In the genomic region with DNA sequence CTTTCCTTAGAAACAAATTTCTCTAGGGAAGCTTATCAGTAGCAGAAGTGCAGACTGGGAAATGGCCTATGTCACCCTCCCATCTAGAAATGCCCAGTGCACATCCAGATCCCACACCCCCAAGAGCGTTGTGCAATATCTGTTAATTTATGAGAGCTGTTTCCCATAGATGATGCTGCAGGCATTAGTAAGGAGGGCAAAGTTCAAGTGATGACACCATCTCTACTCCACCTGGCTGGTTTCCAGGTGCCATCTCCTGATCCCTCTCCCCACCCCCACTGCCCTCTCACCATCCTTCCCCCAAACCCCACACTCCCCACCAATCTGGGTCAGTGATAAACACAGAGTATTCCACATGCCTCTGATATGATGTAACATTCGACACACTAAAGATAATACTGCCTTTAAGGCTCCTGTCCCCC, we compare ENCODE assay signal across 20 cellular contexts. TPM values are rescaled to one million over a fixed set of nuclear protein-coding genes. Genes with fewer than 3 reads are reported as not detected.
DNase-seq lines count a peak whose midpoint lies in the region; ATAC-seq, FAIRE-seq and TF ChIP-seq lines count a peak whose summit lies in the region.
"Had no signal": no experiment of that assay in that cellular context is flagged by ENCODE, and none has a peak within 500 bp of the region (broad histone marks: within the 10 kb centered on the region; RNA-seq: fewer than 3 reads in every experiment).

No MANE protein-coding gene starts in this region.

- H3K9me3 ChIP-seq in A549 = no peaks in the 10 kb centered on the region
- no peaks in the 10 kb centered on the region for H3K9me3 ChIP-seq in adrenal gland (replicated peaks in 1 of 3)
- H3K9me3 ChIP-seq: prostate gland had no signal

- peaks cover 21% of the 10 kb centered on the region for H3K4me1 ChIP-seq in A549
- H3K4me1 ChIP-seq in adrenal gland (replicated peaks in 1 of 2) = peaks cover 0 to 9% of the 10 kb centered on the region in 2 donors
- H3K4me1 ChIP-seq: prostate gland had no signal

- no peaks in the 10 kb centered on the region for H3K36me3 ChIP-seq in adrenal gland (replicated peaks in 1 of 2)
- H3K36me3 ChIP-seq: prostate gland had no signal

- 0 out of 5 replicates have a peak, but pooled peaks of 1 of the 2 experiments have one; percentile 29 for TF ChIP-seq EP300 in A549 (IDR thresholded peaks at IDR 0.05)

- ATAC-seq in A549 (peak; percentile 57 to 78), left lobe of liver (peak; percentile 85)
- ATAC-seq: natural killer cell treated with Interleukin-12 subunit alpha and Interleukin-12 subunit beta and Interleukin-15 and Interleukin-18, amount 100 ng/mL, for 72 hours; Panc1 had no signal

- WGBS in A549 (ENCODE audit: missing lambda C conversion rate) = 32% methylated on average over 2 of the region's 2 CpGs
- WGBS in adrenal gland, 4 donors = 42 to 47% (median 45%) methylated on average over 2 of the region's 2 CpGs

- DNase-seq in A549 (ENCODE audit: low read depth in 1 of 2, low spot score in 1 of 2) = peak in 1 of 2 experiments; percentile 64
- DNase-seq in H54 (ENCODE audit: insufficient read length, low spot score) = no peak
- peak; percentile 26 to 90 (median 76) for DNase-seq in adrenal gland
- peak; percentile 80 for DNase-seq in left lobe of liver (ENCODE audit: low spot score)
- DNase-seq in stimulated activated CD4-positive, alpha-beta T cell treated with anti-CD3 and anti-CD28 coated beads, Interleukin-2, amount 100 ng/mL, for 48 hours = no peak
- DNase-seq in RPMI8226 = no peak
- DNase-seq in KG1 (lab: John Stamatoyannopoulos, UW) = no peak
- DNase-seq in GM12892 (ENCODE audit: insufficient read length) = no peak
- DNase-seq: activated B cell treated with CpG ODN at 0.5 μM for 24 hours; activated CD8-positive, alpha-beta memory T cell treated with anti-CD3 and anti-CD28 coated beads for 24 hours; amygdala; immature natural killer cell; NCI-H1694 treated with DMSO at 0.1 percent for 48 hours; NCI-H524 treated with DMSO at 0.1 percent for 48 hours; SW 1271 had no signal

- no peak for FAIRE-seq in A549 (lab: Jason Lieb, UNC)
- peak; percentile 23 for FAIRE-seq in H54 (lab: Jason Lieb, UNC)
- FAIRE-seq in GM12892 (lab: Jason Lieb, UNC) = no peak
- FAIRE-seq: G401.6 had no signal

- intact Hi-C loops in adrenal gland (cut with DNase I) = loop anchor here in 1 of 2 donors (10.0 kb wide), 1 partner anchor 352 kb away; no protein-coding TSS in a partner anchor

- POLR2A ChIA-PET in A549 (lab: Yijun Ruan, JAX) = no interaction called here

- H3K27me3 ChIP-seq in adrenal gland = no peaks in the 10 kb centered on the region

- peak overlapping the region in 1 of 2 experiments; percentile 39; a peak in 2 of 6 replicates for H3K27ac ChIP-seq in A549
- peak overlapping the region in 2 of 5 donors; percentile 53 to 57 for H3K27ac ChIP-seq in adrenal gland
- H3K27ac ChIP-seq: prostate gland had no signal

- H3K4me2 ChIP-seq in A549 = peak overlapping the region; percentile 44

- no peak for TF ChIP-seq POLR2A in A549 (IDR thresholded peaks at IDR 0.05; ENCODE audit: low read length)
- TF ChIP-seq POLR2A in H54 (IDR thresholded peaks at IDR 0.05; ENCODE audit: low read depth, low read length) = no peak
- no peak for TF ChIP-seq POLR2A in adrenal gland (IDR thresholded peaks at IDR 0.05)
- TF ChIP-seq POLR2A in GM12892 (IDR thresholded peaks at IDR 0.05; ENCODE audit: low read depth, low read length) = no peak

- CTCF ChIA-PET in A549 (lab: Yijun Ruan, JAX) = interaction anchor here (0.7 to 2.4 kb wide), 2 partner anchors 10 to 357 kb away, joined by 3 to 8 read pairs; no protein-coding TSS in a partner anchor

- no peak for TF ChIP-seq RAD21 in A549 (conservative IDR thresholded peaks at IDR 0.05 in 1 of 2, IDR thresholded peaks at IDR 0.05 in 1 of 2)

- H3K4me3 ChIP-seq in A549 (no peak overlapping the region), adrenal gland (no peak overlapping the region)
- H3K4me3 ChIP-seq: prostate gland had no signal

- TF ChIP-seq CTCF in A549 (IDR thresholded peaks at IDR 0.05) (no peak), adrenal gland (IDR thresholded peaks at IDR 0.05) (no peak)

TF ChIP-seq in A549, 52 proteins besides CTCF, POLR2A, EP300 and RAD21:
- TF ChIP-seq, protein P1, sequence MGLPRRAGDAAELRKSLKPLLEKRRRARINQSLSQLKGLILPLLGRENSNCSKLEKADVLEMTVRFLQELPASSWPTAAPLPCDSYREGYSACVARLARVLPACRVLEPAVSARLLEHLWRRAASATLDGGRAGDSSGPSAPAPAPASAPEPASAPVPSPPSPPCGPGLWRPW (IDR thresholded peaks at IDR 0.05) = peak; percentile 41; the same call in 1 of the 2 replicates
- TF ChIP-seq, protein P2, sequence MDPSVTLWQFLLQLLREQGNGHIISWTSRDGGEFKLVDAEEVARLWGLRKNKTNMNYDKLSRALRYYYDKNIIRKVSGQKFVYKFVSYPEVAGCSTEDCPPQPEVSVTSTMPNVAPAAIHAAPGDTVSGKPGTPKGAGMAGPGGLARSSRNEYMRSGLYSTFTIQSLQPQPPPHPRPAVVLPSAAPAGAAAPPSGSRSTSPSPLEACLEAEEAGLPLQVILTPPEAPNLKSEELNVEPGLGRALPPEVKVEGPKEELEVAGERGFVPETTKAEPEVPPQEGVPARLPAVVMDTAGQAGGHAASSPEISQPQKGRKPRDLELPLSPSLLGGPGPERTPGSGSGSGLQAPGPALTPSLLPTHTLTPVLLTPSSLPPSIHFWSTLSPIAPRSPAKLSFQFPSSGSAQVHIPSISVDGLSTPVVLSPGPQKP (IDR thresholded peaks at IDR 0.05; ENCODE audit: low read depth, low read length) = no peak
- peak; percentile 72 to 84 for TF ChIP-seq CEBPB (IDR thresholded peaks at IDR 0.05)
- no peak for TF ChIP-seq POLR2AphosphoS2 (conservative IDR thresholded peaks at IDR 0.05; ENCODE audit: low read length)

RNA-seq across cellular contexts. Expression of a gene that starts 39.4 kb away (rescaled TPM):
- polyA plus RNA-seq in A549 (2011; rRNA removed) = 3.1 and 5.4 TPM in 2 replicates
- polyA plus RNA-seq in A549 (2012; cell fraction: cytosol; rRNA removed) = 0.30 and 0.38 TPM in 2 replicates
- 0.37 and 0.88 TPM in 2 replicates for polyA plus RNA-seq in A549 (2012; cell fraction: nucleus; rRNA removed)
- 0.71 to 1.1 TPM (median 0.92 TPM) in 3 replicates for polyA plus RNA-seq in A549 (2017; fragmentation: RNase III; extraction: RNeasy Plus Mini Kit Qiagen cat#74134 plus additional on column Dnase treatment)
- polyA minus RNA-seq in A549 (2011; rRNA and poly(A)+ RNA removed) = 2.1 and 2.7 TPM in 2 replicates
- 10 to 100 TPM; 27.3 to 89.2 (median 60.2) TPM for total RNA-seq in adrenal gland
- 10 to 100 TPM; 20.6 to 84.0 (median 37.9) TPM for polyA plus RNA-seq in adrenal gland
- 25.5 TPM for total RNA-seq in left lobe of liver
- not detected for polyA plus RNA-seq in GM12892 (2012; ENCODE audit: missing spikeins)
- total RNA-seq: activated B cell treated with CpG ODN at 0.5 μM for 24 hours; activated T-helper 2 cell treated with anti-CD3 and anti-CD28 coated beads, Interferon-gamma antibody, Interleukin-2, Interleukin-4, amounts not matched to agents 10 μg/mL and 5 μg/mL and 100 μg/mL, durations not matched to agents 14 hours and 24 hours and 36 hours; natural killer cell treated with Interleukin-12 subunit alpha and Interleukin-12 subunit beta and Interleukin-15 and Interleukin-18, amount 100 ng/mL, for 72 hours had no signal
- polyA plus RNA-seq: immature natural killer cell had no signal

Comparison
In these comparisons a context has a peak if more than half of its experiments do, and no peak if none do; other contexts are left out.
1. DNase-seq: peak in adrenal gland (7 of 7) and left lobe of liver (single experiment); none in H54 (single experiment), stimulated activated CD4-positive, alpha-beta T cell treated with anti-CD3 and anti-CD28 coated beads, Interleukin-2, amount 100 ng/mL, for 48 hours (0 of 2), RPMI8226 (single experiment), KG1 (single experiment) and GM12892 (single experiment).